ENCODE assay signal across 1 cellular context in the genomic region with DNA sequence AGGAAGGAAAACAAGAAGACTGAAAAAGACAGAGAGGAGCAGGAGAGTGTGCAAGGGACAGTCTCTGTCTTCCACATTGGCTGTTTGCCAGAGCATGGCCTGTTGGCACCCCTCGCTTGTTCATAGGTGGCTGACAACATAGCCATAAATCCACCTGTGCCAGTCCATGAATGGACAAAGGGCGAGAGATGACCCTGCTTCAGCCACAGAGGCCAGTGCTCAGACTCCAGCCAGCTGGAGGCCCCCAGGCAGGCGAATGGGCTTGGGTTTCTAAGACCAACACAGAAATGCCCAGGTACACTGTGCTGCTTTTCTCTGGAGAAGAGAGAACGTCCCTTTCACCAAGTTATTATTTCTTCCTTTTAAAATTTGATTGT.
TF ChIP-seq lines count a peak whose summit lies in the region.

No MANE protein-coding gene starts in this region.

TF ChIP-seq in HepG2, 621 proteins besides CTCF, POLR2A, EP300 and RAD21 (continued from another document):
- no peak for TF ChIP-seq RAD51 (IDR thresholded peaks at IDR 0.05; ENCODE audit: borderline replicate concordance)
